ENCODE assay signal across 13 cellular contexts in the genomic region with DNA sequence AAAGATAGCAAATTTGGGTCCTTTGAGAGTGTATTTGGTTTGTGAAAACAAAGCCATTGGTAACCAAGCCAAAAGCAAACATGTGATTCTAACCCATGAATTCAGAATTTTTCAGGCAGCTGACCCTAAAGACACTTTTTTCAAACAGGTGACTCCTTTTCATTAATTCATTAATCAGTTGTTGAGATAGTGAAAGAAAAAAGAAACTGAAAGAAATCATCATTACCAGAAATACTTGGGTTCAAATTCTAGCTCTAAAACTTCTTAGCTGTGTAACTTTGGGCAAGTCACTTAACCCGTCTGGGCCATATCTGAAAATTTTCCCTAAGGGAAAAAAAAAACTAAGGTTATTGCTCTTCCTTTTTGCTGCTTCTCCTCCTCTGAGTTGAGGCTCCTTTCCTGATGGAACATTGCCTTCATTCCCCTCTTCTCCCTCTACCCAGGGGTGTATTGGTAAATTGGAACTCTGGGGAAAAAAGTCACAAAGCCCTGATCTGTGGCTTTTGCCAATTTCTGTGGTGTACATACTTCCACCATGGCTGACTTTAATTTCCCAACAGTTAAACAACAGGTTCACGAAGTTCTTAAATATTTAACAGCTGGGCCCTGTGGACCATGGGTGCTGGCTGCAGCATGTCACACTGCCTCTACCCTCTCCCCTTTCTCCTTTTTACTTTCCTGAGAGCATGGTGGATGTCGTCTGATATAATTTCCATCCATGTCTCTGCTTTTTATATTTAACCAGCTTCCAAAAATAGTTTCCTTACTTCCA.
DNase-seq lines count a peak whose midpoint lies in the region; ATAC-seq and TF ChIP-seq lines count a peak whose summit lies in the region.
"Had no signal": no experiment of that assay in that cellular context is flagged by ENCODE, and none has a peak within 500 bp of the region (broad histone marks: within the 10 kb centered on the region; RNA-seq: fewer than 3 reads in every experiment).

No MANE protein-coding gene starts in this region.

- TF ChIP-seq POLR2A in upper lobe of left lung (IDR thresholded peaks at IDR 0.05): no peak

- H3K27me3 Mint-ChIP-seq in chondrocyte (ENCODE audit: low read depth) (no peaks in the 10 kb centered on the region), nephron (ENCODE audit: low read depth) (peaks cover 32% of the 10 kb centered on the region)
- H3K27me3 Mint-ChIP-seq: stimulated activated naive CD8-positive, alpha-beta T cell treated with anti-CD3 and anti-CD28 coated beads, Interleukin-15, Interleukin-2, amounts not matched to agents 100 ng/mL and 50 ng/mL, for 24 hours had no signal

- ATAC-seq in upper lobe of left lung (ENCODE audit: low FRiP score in 2 of 2) (no peak), GM18907 (IDR thresholded peaks at IDR 0.05; ENCODE audit: unreplicated experiment) (no peak), HG03196 (IDR thresholded peaks at IDR 0.05; ENCODE audit: unreplicated experiment) (no peak)

- H3K36me3 ChIP-seq in upper lobe of left lung: no peaks in the 10 kb centered on the region

- H3K4me1 Mint-ChIP-seq in chondrocyte (ENCODE audit: low read depth) (peaks cover 62% of the 10 kb centered on the region), nephron (peaks cover 31% of the 10 kb centered on the region)

- DNase-seq in DMS53 (lab: John Stamatoyannopoulos, UW) (peak; percentile 24), DMS53 treated with DMSO at 0.1 percent for 48 hours (lab: John Stamatoyannopoulos, UW; ENCODE audit: unreplicated experiment) (no peak), chondrocyte (ENCODE audit: low spot score) (no peak), upper lobe of left lung (no peak), NCI-H2171 (lab: John Stamatoyannopoulos, UW) (no peak)
- DNase-seq: activated CD4-positive, alpha-beta T cell treated with anti-CD3 and anti-CD28 coated beads for 36 hours; NCI-H2081 treated with DMSO at 0.1 percent for 48 hours had no signal

- H3K4me3 Mint-ChIP-seq in chondrocyte (ENCODE audit: unreplicated experiment): no peak overlapping the region
- no peak overlapping the region for H3K4me3 Mint-ChIP-seq in nephron
- H3K4me3 Mint-ChIP-seq: activated CD4-positive, alpha-beta T cell treated with anti-CD3 and anti-CD28 coated beads for 36 hours; activated T-helper 1 cell treated with anti-CD3 and anti-CD28 coated beads, Interleukin-12 subunit alpha, Interleukin-12 subunit beta, Interleukin-2, Interleukin-4 antibody, amounts not matched to agents 30 ng/mL and 10 ng/mL and 1 ng/mL, durations not matched to agents 14 hours and 24 hours and 36 hours; stimulated activated naive CD8-positive, alpha-beta T cell treated with anti-CD3 and anti-CD28 coated beads, Interleukin-15, Interleukin-2, amounts not matched to agents 100 ng/mL and 50 ng/mL, for 24 hours had no signal

- peak overlapping the region; percentile 89 for H3K27ac Mint-ChIP-seq in chondrocyte (ENCODE audit: unreplicated experiment)
- peak overlapping the region; percentile 65 to 75 (median 75) for H3K27ac Mint-ChIP-seq in nephron
- H3K27ac Mint-ChIP-seq: activated CD4-positive, alpha-beta T cell treated with anti-CD3 and anti-CD28 coated beads for 36 hours; activated T-helper 1 cell treated with anti-CD3 and anti-CD28 coated beads, Interleukin-12 subunit alpha, Interleukin-12 subunit beta, Interleukin-2, Interleukin-4 antibody, amounts not matched to agents 30 ng/mL and 10 ng/mL and 1 ng/mL, durations not matched to agents 14 hours and 24 hours and 36 hours; stimulated activated naive CD8-positive, alpha-beta T cell treated with anti-CD3 and anti-CD28 coated beads, Interleukin-15, Interleukin-2, amounts not matched to agents 100 ng/mL and 50 ng/mL, for 24 hours had no signal

- H3K27ac ChIP-seq in upper lobe of left lung: peak overlapping the region; percentile 71 to 78 (median 76)
- H3K27ac ChIP-seq: 22Rv1 had no signal

- H3K4me3 ChIP-seq in upper lobe of left lung: no peak overlapping the region

- TF ChIP-seq EP300 in upper lobe of left lung (IDR thresholded peaks at IDR 0.05): no peak

- no peaks in the 10 kb centered on the region for H3K9me3 ChIP-seq in upper lobe of left lung

- WGBS in upper lobe of left lung, 2 donors: 69 to 75% methylated on average over 3 of the region's 3 CpGs

- H3K9me3 Mint-ChIP-seq in chondrocyte (ENCODE audit: low read depth): no peaks in the 10 kb centered on the region
- no peaks in the 10 kb centered on the region for H3K9me3 Mint-ChIP-seq in nephron
- H3K9me3 Mint-ChIP-seq: activated T-helper 1 cell treated with anti-CD3 and anti-CD28 coated beads, Interleukin-12 subunit alpha, Interleukin-12 subunit beta, Interleukin-2, Interleukin-4 antibody, amounts not matched to agents 30 ng/mL and 10 ng/mL and 1 ng/mL, durations not matched to agents 14 hours and 24 hours and 36 hours; stimulated activated naive CD8-positive, alpha-beta T cell treated with anti-CD3 and anti-CD28 coated beads, Interleukin-15, Interleukin-2, amounts not matched to agents 100 ng/mL and 50 ng/mL, for 24 hours had no signal

- H3K36me3 Mint-ChIP-seq in chondrocyte (ENCODE audit: low read depth) (no peaks in the 10 kb centered on the region), nephron (ENCODE audit: low read depth) (no peaks in the 10 kb centered on the region)

- H3K27me3 ChIP-seq in upper lobe of left lung: no peaks in the 10 kb centered on the region

- peaks cover 5 to 34% (median 23%) of the 10 kb centered on the region in 4 donors for H3K4me1 ChIP-seq in upper lobe of left lung

- TF ChIP-seq CTCF in chondrocyte (IDR thresholded peaks at IDR 0.05): no peak
- no peak for TF ChIP-seq CTCF in nephron (IDR thresholded peaks at IDR 0.05; ENCODE audit: unreplicated experiment in 3 of 3)
- no peak for TF ChIP-seq CTCF in upper lobe of left lung (IDR thresholded peaks at IDR 0.05)
